ENCODE assay signal across 20 cellular contexts in genomic region chr6:15032015-15032414, GRCh38.
DNase-seq lines count a peak whose midpoint lies in the region; ATAC-seq and TF ChIP-seq lines count a peak whose summit lies in the region.
"Had no signal": no experiment of that assay in that cellular context is flagged by ENCODE, and none has a peak within 500 bp of the region (broad histone marks: within the 10 kb centered on the region; RNA-seq: fewer than 3 reads in every experiment).

No MANE protein-coding gene starts in this region.

- H3K4me3 ChIP-seq in thymus (ENCODE audit: low read length) = no peak overlapping the region
- H3K4me3 ChIP-seq: GM12878 had no signal

- H3K27ac ChIP-seq in thymus (ENCODE audit: low read depth) = peak overlapping the region; percentile 27

- intact Hi-C loops in activated CD8-positive, alpha-beta T cell treated with anti-CD3 and anti-CD28 coated beads for 36 hours (cut with micrococcal nuclease) = no loop called here

- no peaks in the 10 kb centered on the region for H3K36me3 ChIP-seq in thymus (ENCODE audit: control insufficient read depth, insufficient read depth)
- H3K36me3 ChIP-seq: BE2C had no signal

- H3K4me1 Mint-ChIP-seq in activated CD8-positive, alpha-beta T cell treated with anti-CD3 and anti-CD28 coated beads for 36 hours (ENCODE audit: low read depth) = peaks cover 28% of the 10 kb centered on the region
- H3K4me1 Mint-ChIP-seq in activated CD8-positive, alpha-beta T cell treated with anti-CD3 and anti-CD28 coated beads, Interleukin-2, amount 10 ng/mL, durations not matched to agents 7 days and 5 days (ENCODE audit: low read depth) = peaks cover 9% of the 10 kb centered on the region
- H3K4me1 Mint-ChIP-seq in activated naive CD8-positive, alpha-beta T cell treated with anti-CD3 and anti-CD28 coated beads, Interleukin-2, amount 50 U/mL, for 24 hours = peaks cover 30% of the 10 kb centered on the region
- H3K4me1 Mint-ChIP-seq in activated naive CD8-positive, alpha-beta T cell treated with anti-CD3 and anti-CD28 coated beads for 36 hours = peaks cover 15% of the 10 kb centered on the region
- peaks cover 10% of the 10 kb centered on the region for H3K4me1 Mint-ChIP-seq in stimulated activated memory B cell treated with anti-CD40 and anti-IgM and Interleukin-4, amounts not matched to agents 10 μg/mL and 1 μg/mL and 100 μg/mL, for 72 hours
- peaks cover 3% of the 10 kb centered on the region for H3K4me1 Mint-ChIP-seq in activated CD4-positive, alpha-beta memory T cell treated with anti-CD3 and anti-CD28 coated beads, Interleukin-2, amount 10 ng/mL, durations not matched to agents 7 days and 5 days

- H3K27ac Mint-ChIP-seq in activated CD8-positive, alpha-beta T cell treated with anti-CD3 and anti-CD28 coated beads for 36 hours = no peak overlapping the region
- no peak overlapping the region for H3K27ac Mint-ChIP-seq in activated CD8-positive, alpha-beta T cell treated with anti-CD3 and anti-CD28 coated beads, Interleukin-2, amount 10 ng/mL, durations not matched to agents 7 days and 5 days
- H3K27ac Mint-ChIP-seq in activated naive CD8-positive, alpha-beta T cell treated with anti-CD3 and anti-CD28 coated beads, Interleukin-2, amount 50 U/mL, for 24 hours = no peak overlapping the region
- no peak overlapping the region for H3K27ac Mint-ChIP-seq in activated naive CD8-positive, alpha-beta T cell treated with anti-CD3 and anti-CD28 coated beads for 36 hours
- H3K27ac Mint-ChIP-seq in stimulated activated memory B cell treated with anti-CD40 and anti-IgM and Interleukin-4, amounts not matched to agents 10 μg/mL and 1 μg/mL and 100 μg/mL, for 72 hours = peak overlapping the region; percentile 67
- no peak overlapping the region for H3K27ac Mint-ChIP-seq in activated CD4-positive, alpha-beta memory T cell treated with anti-CD3 and anti-CD28 coated beads, Interleukin-2, amount 10 ng/mL, durations not matched to agents 7 days and 5 days
- H3K27ac Mint-ChIP-seq: CD4-positive, CD25-positive, alpha-beta regulatory T cell; CD8-positive, alpha-beta memory T cell had no signal

- ATAC-seq in activated CD8-positive, alpha-beta T cell treated with anti-CD3 and anti-CD28 coated beads for 36 hours = peak; percentile 59
- no peak for ATAC-seq in activated CD8-positive, alpha-beta T cell treated with anti-CD3 and anti-CD28 coated beads, Interleukin-2, amount 10 ng/mL, durations not matched to agents 7 days and 5 days
- peak; percentile 72 for ATAC-seq in activated naive CD8-positive, alpha-beta T cell treated with anti-CD3 and anti-CD28 coated beads, Interleukin-2, amount 50 U/mL, for 24 hours
- no peak for ATAC-seq in stimulated activated memory B cell treated with anti-CD40 and anti-IgM and Interleukin-4, amounts not matched to agents 10 μg/mL and 1 μg/mL and 100 μg/mL, for 72 hours
- ATAC-seq: GM12878 had no signal

- H3K9me3 Mint-ChIP-seq in activated CD8-positive, alpha-beta T cell treated with anti-CD3 and anti-CD28 coated beads for 36 hours = peaks cover 11% of the 10 kb centered on the region
- peaks cover 12% of the 10 kb centered on the region for H3K9me3 Mint-ChIP-seq in activated CD8-positive, alpha-beta T cell treated with anti-CD3 and anti-CD28 coated beads, Interleukin-2, amount 10 ng/mL, durations not matched to agents 7 days and 5 days (ENCODE audit: insufficient read depth)
- H3K9me3 Mint-ChIP-seq in activated naive CD8-positive, alpha-beta T cell treated with anti-CD3 and anti-CD28 coated beads, Interleukin-2, amount 50 U/mL, for 24 hours = peaks cover 11% of the 10 kb centered on the region
- H3K9me3 Mint-ChIP-seq in activated naive CD8-positive, alpha-beta T cell treated with anti-CD3 and anti-CD28 coated beads for 36 hours = peaks cover 11% of the 10 kb centered on the region
- H3K9me3 Mint-ChIP-seq in stimulated activated memory B cell treated with anti-CD40 and anti-IgM and Interleukin-4, amounts not matched to agents 10 μg/mL and 1 μg/mL and 100 μg/mL, for 72 hours = peaks cover 5% of the 10 kb centered on the region
- peaks cover 5% of the 10 kb centered on the region for H3K9me3 Mint-ChIP-seq in activated CD4-positive, alpha-beta memory T cell treated with anti-CD3 and anti-CD28 coated beads, Interleukin-2, amount 10 ng/mL, durations not matched to agents 7 days and 5 days

- CTCF ChIA-PET in activated CD8-positive, alpha-beta T cell treated with anti-CD3 and anti-CD28 coated beads for 36 hours (lab: Charles Lee) = no interaction called here
- CTCF ChIA-PET in activated CD8-positive, alpha-beta T cell treated with anti-CD3 and anti-CD28 coated beads, Interleukin-2, amount 10 ng/mL, durations not matched to agents 7 days and 5 days (lab: Charles Lee) = interaction anchor here (1.2 kb wide), 1 partner anchor 9 kb away, joined by 3 read pairs; no protein-coding TSS in a partner anchor
- CTCF ChIA-PET in activated CD4-positive, alpha-beta memory T cell treated with anti-CD3 and anti-CD28 coated beads, Interleukin-2, amount 10 ng/mL, durations not matched to agents 7 days and 5 days (lab: Charles Lee) = no interaction called here

- peaks cover 2% of the 10 kb centered on the region for H3K36me3 Mint-ChIP-seq in activated CD8-positive, alpha-beta T cell treated with anti-CD3 and anti-CD28 coated beads for 36 hours (ENCODE audit: low read depth)
- peaks cover 10% of the 10 kb centered on the region for H3K36me3 Mint-ChIP-seq in activated CD8-positive, alpha-beta T cell treated with anti-CD3 and anti-CD28 coated beads, Interleukin-2, amount 10 ng/mL, durations not matched to agents 7 days and 5 days (ENCODE audit: low read depth)
- peaks cover 9% of the 10 kb centered on the region for H3K36me3 Mint-ChIP-seq in activated naive CD8-positive, alpha-beta T cell treated with anti-CD3 and anti-CD28 coated beads, Interleukin-2, amount 50 U/mL, for 24 hours (ENCODE audit: low read depth)
- H3K36me3 Mint-ChIP-seq in activated naive CD8-positive, alpha-beta T cell treated with anti-CD3 and anti-CD28 coated beads for 36 hours = peaks cover 13% of the 10 kb centered on the region
- H3K36me3 Mint-ChIP-seq in stimulated activated memory B cell treated with anti-CD40 and anti-IgM and Interleukin-4, amounts not matched to agents 10 μg/mL and 1 μg/mL and 100 μg/mL, for 72 hours = no peaks in the 10 kb centered on the region
- H3K36me3 Mint-ChIP-seq in activated CD4-positive, alpha-beta memory T cell treated with anti-CD3 and anti-CD28 coated beads, Interleukin-2, amount 10 ng/mL, durations not matched to agents 7 days and 5 days (ENCODE audit: low read depth) = no peaks in the 10 kb centered on the region
- H3K36me3 Mint-ChIP-seq: CD4-positive, CD25-positive, alpha-beta regulatory T cell; CD8-positive, alpha-beta memory T cell had no signal

- no peak overlapping the region for H3K4me3 Mint-ChIP-seq in activated CD8-positive, alpha-beta T cell treated with anti-CD3 and anti-CD28 coated beads for 36 hours
- H3K4me3 Mint-ChIP-seq in activated CD8-positive, alpha-beta T cell treated with anti-CD3 and anti-CD28 coated beads, Interleukin-2, amount 10 ng/mL, durations not matched to agents 7 days and 5 days = no peak overlapping the region
- H3K4me3 Mint-ChIP-seq in activated naive CD8-positive, alpha-beta T cell treated with anti-CD3 and anti-CD28 coated beads, Interleukin-2, amount 50 U/mL, for 24 hours = no peak overlapping the region
- no peak overlapping the region for H3K4me3 Mint-ChIP-seq in activated naive CD8-positive, alpha-beta T cell treated with anti-CD3 and anti-CD28 coated beads for 36 hours
- no peak overlapping the region for H3K4me3 Mint-ChIP-seq in stimulated activated memory B cell treated with anti-CD40 and anti-IgM and Interleukin-4, amounts not matched to agents 10 μg/mL and 1 μg/mL and 100 μg/mL, for 72 hours
- no peak overlapping the region for H3K4me3 Mint-ChIP-seq in activated CD4-positive, alpha-beta memory T cell treated with anti-CD3 and anti-CD28 coated beads, Interleukin-2, amount 10 ng/mL, durations not matched to agents 7 days and 5 days
- H3K4me3 Mint-ChIP-seq: CD4-positive, CD25-positive, alpha-beta regulatory T cell; CD8-positive, alpha-beta memory T cell; H9 had no signal

- no peaks in the 10 kb centered on the region for H3K9me3 ChIP-seq in thymus (ENCODE audit: control insufficient read depth)
- H3K9me3 ChIP-seq: BE2C had no signal

- no peak for DNase-seq in activated CD8-positive, alpha-beta T cell treated with anti-CD3 and anti-CD28 coated beads for 36 hours
- DNase-seq in activated CD8-positive, alpha-beta T cell treated with anti-CD3 and anti-CD28 coated beads, Interleukin-2, amount 10 ng/mL, durations not matched to agents 7 days and 5 days = no peak
- DNase-seq in activated naive CD8-positive, alpha-beta T cell treated with anti-CD3 and anti-CD28 coated beads, Interleukin-2, amount 50 U/mL, for 24 hours = no peak
- no peak for DNase-seq in activated naive CD8-positive, alpha-beta T cell treated with anti-CD3 and anti-CD28 coated beads for 36 hours
- no peak for DNase-seq in activated CD4-positive, alpha-beta memory T cell treated with anti-CD3 and anti-CD28 coated beads, Interleukin-2, amount 10 ng/mL, durations not matched to agents 7 days and 5 days
- no peak for DNase-seq in mucosa of gallbladder (ENCODE audit: low spot score)
- DNase-seq: BE2C; C1 segment of cervical spinal cord; CD8-positive, alpha-beta memory T cell; COR-L47; DMS 273 treated with DMSO at 0.1 percent for 48 hours; DMS53; DND-41; EL; GOT3; H9 had no signal

- POLR2A ChIA-PET in activated CD8-positive, alpha-beta T cell treated with anti-CD3 and anti-CD28 coated beads for 36 hours (lab: Charles Lee) = no interaction called here
- POLR2A ChIA-PET in activated CD8-positive, alpha-beta T cell treated with anti-CD3 and anti-CD28 coated beads, Interleukin-2, amount 10 ng/mL, durations not matched to agents 7 days and 5 days (lab: Charles Lee) = no interaction called here
- POLR2A ChIA-PET in activated CD4-positive, alpha-beta memory T cell treated with anti-CD3 and anti-CD28 coated beads, Interleukin-2, amount 10 ng/mL, durations not matched to agents 7 days and 5 days (lab: Charles Lee) = interaction anchor here (1.8 kb wide), 1 partner anchor 9 kb away, joined by 5 read pairs; no protein-coding TSS in a partner anchor

- no peak for TF ChIP-seq CTCF in activated CD8-positive, alpha-beta T cell treated with anti-CD3 and anti-CD28 coated beads for 36 hours (IDR thresholded peaks at IDR 0.05)

- H3K27me3 Mint-ChIP-seq in activated CD8-positive, alpha-beta T cell treated with anti-CD3 and anti-CD28 coated beads for 36 hours = no peaks in the 10 kb centered on the region
- H3K27me3 Mint-ChIP-seq in activated CD8-positive, alpha-beta T cell treated with anti-CD3 and anti-CD28 coated beads, Interleukin-2, amount 10 ng/mL, durations not matched to agents 7 days and 5 days (ENCODE audit: low read depth) = no peaks in the 10 kb centered on the region
- peaks cover 3% of the 10 kb centered on the region for H3K27me3 Mint-ChIP-seq in activated naive CD8-positive, alpha-beta T cell treated with anti-CD3 and anti-CD28 coated beads, Interleukin-2, amount 50 U/mL, for 24 hours
- peaks cover 3% of the 10 kb centered on the region for H3K27me3 Mint-ChIP-seq in activated naive CD8-positive, alpha-beta T cell treated with anti-CD3 and anti-CD28 coated beads for 36 hours
- no peaks in the 10 kb centered on the region for H3K27me3 Mint-ChIP-seq in stimulated activated memory B cell treated with anti-CD40 and anti-IgM and Interleukin-4, amounts not matched to agents 10 μg/mL and 1 μg/mL and 100 μg/mL, for 72 hours
- H3K27me3 Mint-ChIP-seq in activated CD4-positive, alpha-beta memory T cell treated with anti-CD3 and anti-CD28 coated beads, Interleukin-2, amount 10 ng/mL, durations not matched to agents 7 days and 5 days = no peaks in the 10 kb centered on the region

- H3K27me3 ChIP-seq in thymus (ENCODE audit: control insufficient read depth, insufficient read depth) = no peaks in the 10 kb centered on the region
- H3K27me3 ChIP-seq: BE2C had no signal

- WGBS in thymus = 18% methylated on average over 2 of the region's 2 CpGs

- peaks cover 4% of the 10 kb centered on the region for H3K4me1 ChIP-seq in thymus (ENCODE audit: control insufficient read depth, insufficient read depth, low read length)
- H3K4me1 ChIP-seq: BE2C had no signal

Comparison
In these comparisons a context has a peak if more than half of its experiments do, and no peak if none do; other contexts are left out.
1. ATAC-seq: peak in activated CD8-positive, alpha-beta T cell treated with anti-CD3 and anti-CD28 coated beads for 36 hours (single experiment) and activated naive CD8-positive, alpha-beta T cell treated with anti-CD3 and anti-CD28 coated beads, Interleukin-2, amount 50 U/mL, for 24 hours (single experiment); none in activated CD8-positive, alpha-beta T cell treated with anti-CD3 and anti-CD28 coated beads, Interleukin-2, amount 10 ng/mL, durations not matched to agents 7 days and 5 days (single experiment) and stimulated activated memory B cell treated with anti-CD40 and anti-IgM and Interleukin-4, amounts not matched to agents 10 μg/mL and 1 μg/mL and 100 μg/mL, for 72 hours (single experiment).